ENCODE assay signal across 8 cellular contexts in genomic region chr18:62740650-62741049, GRCh38. TPM values are rescaled to one million over a fixed set of nuclear protein-coding genes. Genes with fewer than 3 reads are reported as not detected.
DNase-seq lines count a peak whose midpoint lies in the region; ATAC-seq and TF ChIP-seq lines count a peak whose summit lies in the region.
"Not testable (repeated sequence)": the region's sequence is repeated elsewhere in the genome, so short reads cannot be mapped to it uniquely, and the experiment has no call there.

No MANE protein-coding gene starts in this region.

- DNase-seq in SK-N-MC (ENCODE audit: low read depth, low spot score); body of pancreas; gastrocnemius medialis; tibial nerve (ENCODE audit: low spot score in 2 of 2): not testable (repeated sequence)

- H3K27ac ChIP-seq in C4-2B (peak overlapping the region; percentile 70), HUES48 (ENCODE audit: low read depth, low read length) (peak overlapping the region; percentile 72), SK-N-MC (peak overlapping the region; percentile 58; the same call in 1 of the 2 replicates), body of pancreas (peak overlapping the region in 3 of 4 donors; percentile 74 to 84 (median 82)), gastroesophageal sphincter (peak overlapping the region; percentile 50 to 68 (median 58)), mucosa of rectum (ENCODE audit: low read depth in 2 of 2, low read length in 2 of 2) (peak overlapping the region; percentile 4 to 52), gastrocnemius medialis (peak overlapping the region in 3 of 4 donors; percentile 12 to 21 (median 13)), tibial nerve (peak overlapping the region in 3 of 4 donors; percentile 5 to 28 (median 28))

- not testable (repeated sequence) for TF ChIP-seq EP300 in gastroesophageal sphincter (IDR thresholded peaks at IDR 0.05); tibial nerve (IDR thresholded peaks at IDR 0.05)

- TF ChIP-seq CTCF in C4-2B (conservative IDR thresholded peaks at IDR 0.05); body of pancreas (IDR thresholded peaks at IDR 0.05); gastroesophageal sphincter (IDR thresholded peaks at IDR 0.05); gastrocnemius medialis (IDR thresholded peaks at IDR 0.05 in 4 of 5, conservative IDR thresholded peaks at IDR 0.05 in 1 of 5); tibial nerve (IDR thresholded peaks at IDR 0.05): not testable (repeated sequence)

- in situ Hi-C loops in gastrocnemius medialis (cut with MboI; ENCODE audit: low sequenced_read_pairs in 4 of 4): not testable (repeated sequence)

- not testable (repeated sequence) for ATAC-seq in body of pancreas, gastroesophageal sphincter, gastrocnemius medialis

- H3K27me3 ChIP-seq in HUES48 (ENCODE audit: control insufficient read depth, insufficient read depth, low read length); body of pancreas; gastroesophageal sphincter; mucosa of rectum (ENCODE audit: control insufficient read depth in 2 of 2, insufficient read depth in 2 of 2, low read length in 2 of 2); gastrocnemius medialis; tibial nerve: not testable (repeated sequence)

- H3K9ac ChIP-seq in HUES48 (ENCODE audit: low read depth, low read length); SK-N-MC (ENCODE audit: insufficient read length); mucosa of rectum (ENCODE audit: low read depth in 1 of 2, low read length in 2 of 2): not testable (repeated sequence)

- H3K36me3 ChIP-seq in HUES48 (ENCODE audit: control insufficient read depth, insufficient read depth, low read length); SK-N-MC (ENCODE audit: insufficient read depth, low read length); body of pancreas (replicated peaks in 1 of 2; ENCODE audit: insufficient read depth in 1 of 2, low read depth in 2 of 2); gastroesophageal sphincter; mucosa of rectum (ENCODE audit: control insufficient read depth in 2 of 2, insufficient read depth in 2 of 2, low read length in 2 of 2); gastrocnemius medialis; tibial nerve: not testable (repeated sequence)

- WGBS in body of pancreas, 2 donors: 41 to 42% methylated on average over 5 of the region's 5 CpGs
- WGBS in gastroesophageal sphincter (ENCODE audit: low coverage in 1 of 2), 2 donors: 78 to 79% methylated on average over 4 to 5 of the region's 5 CpGs
- 73 to 75% methylated on average over 5 of the region's 5 CpGs for WGBS in tibial nerve, 2 donors

- H3K4me1 ChIP-seq in HUES48 (ENCODE audit: control insufficient read depth, insufficient read depth, low read length) (peaks cover 80% of the 10 kb centered on the region), body of pancreas (peaks cover 66% of the 10 kb centered on the region), gastroesophageal sphincter (peaks cover 0 to 60% (median 8%) of the 10 kb centered on the region in 3 donors), mucosa of rectum (ENCODE audit: control insufficient read depth in 2 of 2, insufficient read depth in 2 of 2, low read length in 2 of 2) (peaks cover 13 to 37% of the 10 kb centered on the region in 2 donors), gastrocnemius medialis (peaks cover 16 to 30% of the 10 kb centered on the region in 2 donors), tibial nerve (peaks cover 0 to 33% (median 8%) of the 10 kb centered on the region in 4 donors)

- intact Hi-C loops in body of pancreas (cut with DNase I); gastrocnemius medialis (cut with DNase I; ENCODE audit: low total_unique reads): not testable (repeated sequence)

- TF ChIP-seq POLR2A in body of pancreas (IDR thresholded peaks at IDR 0.05); gastroesophageal sphincter (IDR thresholded peaks at IDR 0.05); gastrocnemius medialis (IDR thresholded peaks at IDR 0.05); tibial nerve (IDR thresholded peaks at IDR 0.05): not testable (repeated sequence)

- H3K9me3 ChIP-seq in HUES48 (ENCODE audit: control insufficient read depth, insufficient read depth, low read length); SK-N-MC (ENCODE audit: low read depth, low read length); body of pancreas; gastroesophageal sphincter; mucosa of rectum (ENCODE audit: control insufficient read depth in 2 of 2, low read length in 2 of 2); gastrocnemius medialis; tibial nerve: not testable (repeated sequence)

- not testable (repeated sequence) for H3K4me3 ChIP-seq in HUES48 (ENCODE audit: low read depth, low read length); SK-N-MC; body of pancreas; gastroesophageal sphincter; gastrocnemius medialis; tibial nerve
- peak overlapping the region; percentile 25 to 34 for H3K4me3 ChIP-seq in mucosa of rectum (ENCODE audit: low read length in 2 of 2)

RNA-seq across cellular contexts. Expression of gene PHLPP1, which starts 25.3 kb away (rescaled TPM):
- total RNA-seq in body of pancreas: 10 to 100 TPM in 1 of 2 donors, 1 to 10 TPM in 1; 8.6 to 20.8 TPM
- 10 to 100 TPM; 10.8 to 19.1 (median 16.3) TPM for total RNA-seq in gastroesophageal sphincter
- 1 to 10 TPM; 5.5 to 9.7 (median 8.0) TPM for total RNA-seq in gastrocnemius medialis
- 10 to 100 TPM; 11.4 to 16.1 (median 14.5) TPM for total RNA-seq in tibial nerve

Comparison
In these comparisons a context has a peak if more than half of its experiments do, and no peak if none do; other contexts are left out.
1. H3K27ac ChIP-seq: peak in every context shown above with its lines; median percentile 82 in body of pancreas; 72 in HUES48; 70 in C4-2B; 58 in gastroesophageal sphincter; 58 in SK-N-MC; 28 in mucosa of rectum; 28 in tibial nerve; 13 in gastrocnemius medialis.